In genomic region chr3:195539479-195539878, GRCh38 we compare ENCODE assay signal across 19 cellular contexts. TPM values are rescaled to one million over a fixed set of nuclear protein-coding genes. Genes with fewer than 3 reads are reported as not detected.
A peak's percentile ranks its signal among the peaks of the same experiment; 100 is the strongest.
DNase-seq lines count a peak whose midpoint lies in the region; ATAC-seq, FAIRE-seq and TF ChIP-seq lines count a peak whose summit lies in the region.
"Had no signal": no experiment of that assay in that cellular context is flagged by ENCODE, and none has a peak within 500 bp of the region (broad histone marks: within the 10 kb centered on the region; RNA-seq: fewer than 3 reads in every experiment).

No MANE protein-coding gene starts in this region.

- DNase-seq in HepG2 (ENCODE audit: low spot score): no peak
- DNase-seq in right lobe of liver: no peak
- DNase-seq in T-helper 17 cell: no peak
- DNase-seq in stimulated activated naive CD8-positive, alpha-beta T cell treated with anti-CD3 and anti-CD28 coated beads, Interleukin-15, amount 100 ng/mL, for 72 hours: no peak
- no peak for DNase-seq in effector CD4-positive, alpha-beta T cell
- DNase-seq in NCI-H2029 treated with DMSO at 0.1 percent for 48 hours (lab: John Stamatoyannopoulos, UW): no peak
- DNase-seq: aorta; glutamatergic neuron; KBM-7; mesendoderm; NCI-H1417 treated with DMSO at 0.1 percent for 48 hours; NCI-H446 treated with DMSO at 0.1 percent for 48 hours; PC-3; stimulated activated naive CD4-positive, alpha-beta T cell treated with Interleukin-2 at 50 U/mL for 16 hours had no signal

- H3K27ac ChIP-seq in HepG2 (ENCODE audit: extremely low read length, insufficient read depth, low read length): no peak overlapping the region
- H3K27ac ChIP-seq in right lobe of liver: no peak overlapping the region
- H3K27ac ChIP-seq: vagina had no signal

- H3K9me3 Mint-ChIP-seq in stimulated activated naive CD8-positive, alpha-beta T cell treated with anti-CD3 and anti-CD28 coated beads, Interleukin-15, amount 100 ng/mL, for 72 hours: peaks cover 0 to 5% of the 10 kb centered on the region in 2 donors

- H3K4me1 ChIP-seq in HepG2 (ENCODE audit: insufficient read depth, low read length) (peaks cover 44% of the 10 kb centered on the region), right lobe of liver (peaks cover 0 to 10% (median 1%) of the 10 kb centered on the region in 4 donors), endocrine pancreas (ENCODE audit: control insufficient read depth, insufficient read depth, low read length) (peaks cover 7% of the 10 kb centered on the region)

- POLR2A ChIA-PET in HepG2 (lab: Yijun Ruan, JAX): no interaction called here

- no peaks in the 10 kb centered on the region for H3K27me3 Mint-ChIP-seq in T-helper 17 cell
- no peaks in the 10 kb centered on the region for H3K27me3 Mint-ChIP-seq in stimulated activated naive CD8-positive, alpha-beta T cell treated with anti-CD3 and anti-CD28 coated beads, Interleukin-15, amount 100 ng/mL, for 72 hours

- no peak for TF ChIP-seq CTCF in HepG2 (CRISPR knock-in tag; IDR thresholded peaks at IDR 0.05)
- no peak for TF ChIP-seq CTCF in right lobe of liver (IDR thresholded peaks at IDR 0.05)

- H3K79me2 ChIP-seq in HepG2 (ENCODE audit: insufficient read depth, low read length): peaks cover 81% of the 10 kb centered on the region

- TF ChIP-seq RAD21 in HepG2 (CRISPR knock-in tag; IDR thresholded peaks at IDR 0.05): no peak

- H3K4me2 ChIP-seq in HepG2 (ENCODE audit: low read depth, low read length): peak overlapping the region; percentile 84

- no peak overlapping the region for H2AFZ ChIP-seq in HepG2 (ENCODE audit: low read length)

- no TSS peak for BruUV-seq in HepG2 (replicated peaks; lab: Mats Ljungman, UMichigan)

- peaks cover 45% of the 10 kb centered on the region for H4K20me1 ChIP-seq in HepG2 (ENCODE audit: insufficient read depth, low read length)

- peaks cover 53% of the 10 kb centered on the region for H3K4me1 Mint-ChIP-seq in T-helper 17 cell
- H3K4me1 Mint-ChIP-seq in stimulated activated naive CD8-positive, alpha-beta T cell treated with anti-CD3 and anti-CD28 coated beads, Interleukin-15, amount 100 ng/mL, for 72 hours: peaks cover 59% of the 10 kb centered on the region

- CTCF ChIA-PET in HepG2 (lab: Yijun Ruan, JAX; ENCODE audit: low intra/inter-chr PET ratio, low total read pairs): no interaction called here

- H3K27ac Mint-ChIP-seq in T-helper 17 cell: peak overlapping the region; percentile 98
- peak overlapping the region in 1 of 2 donors; percentile 89 for H3K27ac Mint-ChIP-seq in stimulated activated naive CD8-positive, alpha-beta T cell treated with anti-CD3 and anti-CD28 coated beads, Interleukin-15, amount 100 ng/mL, for 72 hours

- no peak for TF ChIP-seq POLR2A in HepG2 (IDR thresholded peaks at IDR 0.05; ENCODE audit: insufficient read depth in 1 of 2, low read depth in 2 of 2, low read length in 2 of 2)
- no peak for TF ChIP-seq POLR2A in right lobe of liver (IDR thresholded peaks at IDR 0.05)

- intact Hi-C loops in HepG2 (cut with micrococcal nuclease; ENCODE audit: unreplicated experiment) (no loop called here), right lobe of liver (cut with DNase I) (no loop called here)

- no peak overlapping the region for H3K9ac ChIP-seq in HepG2 (ENCODE audit: insufficient read depth, low read depth, low read length)
- no peak overlapping the region for H3K9ac ChIP-seq in endocrine pancreas (ENCODE audit: control insufficient read depth, insufficient read depth, low read length)

- ATAC-seq in HepG2 (no peak), right lobe of liver (no peak), T-helper 17 cell (no peak), HG03521 (IDR thresholded peaks at IDR 0.05; ENCODE audit: unreplicated experiment) (no peak)
- ATAC-seq in stimulated activated naive CD8-positive, alpha-beta T cell treated with anti-CD3 and anti-CD28 coated beads, Interleukin-15, amount 100 ng/mL, for 72 hours: no peak
- ATAC-seq: PC-3 had no signal

- FAIRE-seq in HepG2 (lab: Jason Lieb, UNC): no peak
- FAIRE-seq: colon had no signal

- H3K9me3 ChIP-seq in HepG2 (ENCODE audit: low read length): no peaks in the 10 kb centered on the region
- H3K9me3 ChIP-seq in right lobe of liver: no peaks in the 10 kb centered on the region
- no peaks in the 10 kb centered on the region for H3K9me3 ChIP-seq in T-helper 17 cell (ENCODE audit: control insufficient read depth, low read length, poor library complexity, severe bottlenecking)
- H3K9me3 ChIP-seq in endocrine pancreas (ENCODE audit: control insufficient read depth, low read length): no peaks in the 10 kb centered on the region
- H3K9me3 ChIP-seq: vagina had no signal

- H3K4me3 ChIP-seq in HepG2 (replicated peaks in 1 of 3; ENCODE audit: insufficient read depth in 1 of 3, low read depth in 2 of 3, low read length in 3 of 3) (no peak overlapping the region), right lobe of liver (no peak overlapping the region), endocrine pancreas (ENCODE audit: control insufficient read depth, insufficient read depth, low read length) (peak overlapping the region; percentile 98)
- H3K4me3 ChIP-seq: skin epidermis, vagina had no signal

- H3K36me3 Mint-ChIP-seq in T-helper 17 cell (ENCODE audit: low read depth): peaks cover 3% of the 10 kb centered on the region

- H3K27me3 ChIP-seq in HepG2 (ENCODE audit: control insufficient read depth in 1 of 2, insufficient read depth in 2 of 2, low read length in 2 of 2) (no peaks in the 10 kb centered on the region; a peak in 1 of 5 replicates), right lobe of liver (no peaks in the 10 kb centered on the region), endocrine pancreas (ENCODE audit: control insufficient read depth, insufficient read depth, low read length) (no peaks in the 10 kb centered on the region)
- H3K27me3 ChIP-seq: vagina had no signal

- WGBS in HepG2 (ENCODE audit: low lambda C conversion rate): 95% methylated on average over 5 of the region's 5 CpGs
- 88% methylated on average over 5 of the region's 5 CpGs for WGBS in right lobe of liver (ENCODE audit: insufficient coverage, low coverage, low lambda C conversion rate, missing lambda C conversion rate)

- no peaks in the 10 kb centered on the region; a peak in 3 of 5 replicates for H3K36me3 ChIP-seq in HepG2 (replicated peaks in 1 of 2; ENCODE audit: control insufficient read depth in 1 of 2, insufficient read depth in 2 of 2, low read length in 2 of 2)
- H3K36me3 ChIP-seq in right lobe of liver: no peaks in the 10 kb centered on the region
- H3K36me3 ChIP-seq in endocrine pancreas (ENCODE audit: control insufficient read depth, insufficient read depth, low read length): no peaks in the 10 kb centered on the region
- H3K36me3 ChIP-seq: vagina had no signal

- peak overlapping the region; percentile 93 for H3K4me3 Mint-ChIP-seq in T-helper 17 cell
- peak overlapping the region; percentile 88 for H3K4me3 Mint-ChIP-seq in stimulated activated naive CD8-positive, alpha-beta T cell treated with anti-CD3 and anti-CD28 coated beads, Interleukin-15, amount 100 ng/mL, for 72 hours

- in situ Hi-C loops in HepG2 (cut with HindIII; ENCODE audit: extremely low pct_ligation_motif_present, low pct_unique_long_range_greater_than_20kb): loop anchor here (5.0 kb wide), 1 partner anchor 267 kb away; the partner anchor contains the start of gene XXYLT1

- TF ChIP-seq EP300 in HepG2 (IDR thresholded peaks at IDR 0.05; ENCODE audit: low read depth in 2 of 2, low read length in 2 of 2) (no peak), HepG2 (CRISPR knock-in tag; IDR thresholded peaks at IDR 0.05; ENCODE audit: borderline replicate concordance) (no peak)

RNA-seq across cellular contexts. Expression of gene PPP1R2, which starts 3.6 kb away (rescaled TPM):
- 36.5 and 65.6 TPM in 2 replicates for total RNA-seq in HepG2 (2016; rRNA removed; fragmentation: Illumina TruSeq; extraction: Trizol)
- total RNA-seq in HepG2 (2016; cell fraction: cytosol; rRNA removed; fragmentation: Illumina TruSeq; extraction: Trizol; ENCODE audit: low read depth): 7.1 and 8.4 TPM in 2 replicates
- total RNA-seq in HepG2 (2016; cell fraction: insoluble cytoplasmic fraction; rRNA removed; fragmentation: Illumina TruSeq; extraction: Trizol): 37.9 and 63.0 TPM in 2 replicates
- 16.6 and 17.6 TPM in 2 replicates for total RNA-seq in HepG2 (2016; cell fraction: membrane; rRNA removed; fragmentation: Illumina TruSeq; extraction: Trizol)
- 20.8 and 22.0 TPM in 2 replicates for total RNA-seq in HepG2 (2016; cell fraction: nucleus; rRNA removed; fragmentation: Illumina TruSeq; extraction: Trizol)
- 67.0 and 86.5 TPM in 2 replicates for polyA plus RNA-seq in HepG2 (2011; rRNA removed)
- 20.9 and 33.3 TPM in 2 replicates for polyA plus RNA-seq in HepG2 (2011; cell fraction: cytosol; rRNA removed)
- polyA plus RNA-seq in HepG2 (2011; cell fraction: nucleus; rRNA removed): 16.0 and 18.6 TPM in 2 replicates
- polyA plus RNA-seq in HepG2 (2012): 21.8 and 33.2 TPM in 2 replicates
- 6.7 and 8.2 TPM in 2 replicates for polyA plus RNA-seq in HepG2 (2016; cell fraction: cytosol; fragmentation: Illumina TruSeq; extraction: Trizol; ENCODE audit: low read depth)
- 60.8 and 80.2 TPM in 2 replicates for polyA plus RNA-seq in HepG2 (2016; cell fraction: insoluble cytoplasmic fraction; fragmentation: Illumina TruSeq; extraction: Trizol; ENCODE audit: low read depth)
- polyA plus RNA-seq in HepG2 (2016; cell fraction: membrane; fragmentation: Illumina TruSeq; extraction: Trizol; ENCODE audit: low read depth): 10.6 and 14.9 TPM in 2 replicates
- polyA plus RNA-seq in HepG2 (2016; cell fraction: nucleus; fragmentation: Illumina TruSeq; extraction: Trizol; ENCODE audit: insufficient read depth, low read depth): 31.6 and 37.5 TPM in 2 replicates
- 69.8 and 75.0 TPM in 2 replicates for polyA minus RNA-seq in HepG2 (2011; rRNA and poly(A)+ RNA removed; ENCODE audit: low replicate concordance)
- polyA minus RNA-seq in HepG2 (2011; cell fraction: cytosol; rRNA and poly(A)+ RNA removed): 49.0 and 63.7 TPM in 2 replicates
- 44.1 and 46.9 TPM in 2 replicates for polyA minus RNA-seq in HepG2 (2011; cell fraction: nucleus; rRNA and poly(A)+ RNA removed)
- 10 to 100 TPM; 10.3 to 25.4 (median 14.9) TPM for total RNA-seq in right lobe of liver
- 100 to 1,000 TPM; 135 to 141 TPM for total RNA-seq in T-helper 17 cell

RNA-seq across cellular contexts. Expression of gene APOD, which starts 44.3 kb away (rescaled TPM):
- not detected in 2 replicates for total RNA-seq in HepG2 (2016; rRNA removed; fragmentation: Illumina TruSeq; extraction: Trizol)
- total RNA-seq in HepG2 (2016; cell fraction: cytosol; rRNA removed; fragmentation: Illumina TruSeq; extraction: Trizol; ENCODE audit: low read depth): not detected in 2 replicates
- not detected in 2 replicates for total RNA-seq in HepG2 (2016; cell fraction: insoluble cytoplasmic fraction; rRNA removed; fragmentation: Illumina TruSeq; extraction: Trizol)
- total RNA-seq in HepG2 (2016; cell fraction: membrane; rRNA removed; fragmentation: Illumina TruSeq; extraction: Trizol): not detected in 2 replicates
- not detected in 2 replicates for total RNA-seq in HepG2 (2016; cell fraction: nucleus; rRNA removed; fragmentation: Illumina TruSeq; extraction: Trizol)
- polyA plus RNA-seq in HepG2 (2011; rRNA removed): 0.13 TPM in 1 of 2 replicates, not detected in the other
- 0.08 and 0.10 TPM in 2 replicates for polyA plus RNA-seq in HepG2 (2011; cell fraction: cytosol; rRNA removed)
- not detected in 2 replicates for polyA plus RNA-seq in HepG2 (2011; cell fraction: nucleus; rRNA removed)
- not detected in 2 replicates for polyA plus RNA-seq in HepG2 (2012)
- not detected in 2 replicates for polyA plus RNA-seq in HepG2 (2016; cell fraction: cytosol; fragmentation: Illumina TruSeq; extraction: Trizol; ENCODE audit: low read depth)
- polyA plus RNA-seq in HepG2 (2016; cell fraction: insoluble cytoplasmic fraction; fragmentation: Illumina TruSeq; extraction: Trizol; ENCODE audit: low read depth): not detected in 2 replicates
- polyA plus RNA-seq in HepG2 (2016; cell fraction: membrane; fragmentation: Illumina TruSeq; extraction: Trizol; ENCODE audit: low read depth): not detected in 2 replicates
- not detected in 2 replicates for polyA plus RNA-seq in HepG2 (2016; cell fraction: nucleus; fragmentation: Illumina TruSeq; extraction: Trizol; ENCODE audit: insufficient read depth, low read depth)
- polyA minus RNA-seq in HepG2 (2011; rRNA and poly(A)+ RNA removed; ENCODE audit: low replicate concordance): not detected in 2 replicates
- polyA minus RNA-seq in HepG2 (2011; cell fraction: cytosol; rRNA and poly(A)+ RNA removed): not detected in 2 replicates
- not detected in 2 replicates for polyA minus RNA-seq in HepG2 (2011; cell fraction: nucleus; rRNA and poly(A)+ RNA removed)
- total RNA-seq in right lobe of liver: 1 to 10 TPM in 1 of 6 experiments, under 1 TPM in 5; 0.29 to 5.6 (median 0.41) TPM
- total RNA-seq in T-helper 17 cell: not detected
- total RNA-seq: PC-3 had no signal
